8 cellular contexts compared by ENCODE assay signal in the genomic region with DNA sequence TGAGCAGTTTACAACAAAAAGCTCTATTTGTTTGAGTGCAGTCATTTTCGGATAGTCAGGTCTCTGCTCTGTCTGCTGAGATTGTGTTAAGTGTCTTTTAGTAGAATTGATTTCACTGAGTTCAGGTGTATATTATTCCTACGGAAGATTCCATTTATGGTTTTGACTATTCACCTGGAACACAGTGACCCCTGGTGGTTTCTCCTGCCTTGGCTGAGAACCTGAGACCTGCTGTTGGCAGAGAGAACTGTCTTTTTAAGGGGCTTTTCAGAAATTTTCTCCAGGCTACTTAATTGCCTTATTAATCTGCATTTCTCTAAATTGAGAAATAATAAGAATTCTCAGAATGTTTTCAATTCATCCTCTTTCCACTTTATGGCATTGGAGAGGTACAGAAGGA.
A peak's percentile ranks its signal among the peaks of the same experiment; 100 is the strongest.
DNase-seq lines count a peak whose midpoint lies in the region; ATAC-seq and TF ChIP-seq lines count a peak whose summit lies in the region.

No MANE protein-coding gene starts in this region.

- intact Hi-C loops in CD14-positive monocyte (cut with micrococcal nuclease), result no loop called here

- no peaks in the 10 kb centered on the region for H3K36me3 Mint-ChIP-seq in CD14-positive monocyte
- no peaks in the 10 kb centered on the region for H3K36me3 Mint-ChIP-seq in effector memory CD8-positive, alpha-beta T cell (ENCODE audit: insufficient read depth)

- no peak for DNase-seq in CD14-positive monocyte (ENCODE audit: low spot score)
- peak; percentile 60 for DNase-seq in OCI-M1 (lab: John Stamatoyannopoulos, UW)
- peak; percentile 2 for DNase-seq in germinal center (ENCODE audit: low spot score)
- DNase-seq in effector CD4-positive, alpha-beta T cell, result no peak
- no peak for DNase-seq in effector memory CD8-positive, alpha-beta T cell

- TF ChIP-seq CTCF in CD14-positive monocyte (IDR thresholded peaks at IDR 0.05), result peak; percentile 19

- ATAC-seq in GM18870 (IDR thresholded peaks at IDR 0.05; ENCODE audit: unreplicated experiment), result peak; percentile 48
- no peak for ATAC-seq in effector memory CD8-positive, alpha-beta T cell (replicated peaks)
- no peak for ATAC-seq in HG03457 (IDR thresholded peaks at IDR 0.05; ENCODE audit: unreplicated experiment)
- no peak for ATAC-seq in HG03378 (IDR thresholded peaks at IDR 0.05; ENCODE audit: unreplicated experiment)

- no peak overlapping the region for H3K27ac Mint-ChIP-seq in CD14-positive monocyte
- no peak overlapping the region for H3K27ac Mint-ChIP-seq in effector memory CD8-positive, alpha-beta T cell

- no peak overlapping the region for H3K4me3 Mint-ChIP-seq in CD14-positive monocyte
- no peak overlapping the region for H3K4me3 Mint-ChIP-seq in effector memory CD8-positive, alpha-beta T cell

- H3K9me3 Mint-ChIP-seq in CD14-positive monocyte, result peaks cover 0 to 3% (median 0%) of the 10 kb centered on the region in 7 donors
- peaks cover 0 to 2% of the 10 kb centered on the region in 2 donors for H3K9me3 Mint-ChIP-seq in effector memory CD8-positive, alpha-beta T cell

- H3K4me1 Mint-ChIP-seq in CD14-positive monocyte, result no peaks in the 10 kb centered on the region
- no peaks in the 10 kb centered on the region for H3K4me1 Mint-ChIP-seq in effector memory CD8-positive, alpha-beta T cell (ENCODE audit: low read depth in 2 of 2)

- no peaks in the 10 kb centered on the region for H3K27me3 Mint-ChIP-seq in CD14-positive monocyte (ENCODE audit: low read depth in 3 of 3)
- no peaks in the 10 kb centered on the region for H3K27me3 Mint-ChIP-seq in effector memory CD8-positive, alpha-beta T cell

Comparison
In these comparisons a context has a peak if more than half of its experiments do, and no peak if none do; other contexts are left out.
1. DNase-seq: peak in OCI-M1 (single experiment) and germinal center (single experiment); none in CD14-positive monocyte (single experiment), effector CD4-positive, alpha-beta T cell (single experiment) and effector memory CD8-positive, alpha-beta T cell (0 of 3).